ENCODE assay signal across 14 cellular contexts in genomic region chr3:37590328-37591079, GRCh38.
DNase-seq lines count a peak whose midpoint lies in the region; ATAC-seq, FAIRE-seq and TF ChIP-seq lines count a peak whose summit lies in the region.
"Had no signal": no experiment of that assay in that cellular context is flagged by ENCODE, and none has a peak within 500 bp of the region (broad histone marks: within the 10 kb centered on the region; RNA-seq: fewer than 3 reads in every experiment).

No MANE protein-coding gene starts in this region.

- H3K27ac ChIP-seq in HCT116 (ENCODE audit: low read depth, low read length) (no peak overlapping the region), K562 (ENCODE audit: extremely low read depth, low read depth, low read length) (no peak overlapping the region)
- H3K27ac ChIP-seq: BLaER1 treated with 17β-estradiol and CSF1 and Interleukin-3, amounts not matched to agents 10 nM and 100 nM had no signal

- BruUV-seq in HCT116 (replicated peaks; lab: Mats Ljungman, UMichigan) (no TSS peak), K562 (replicated peaks; lab: Mats Ljungman, UMichigan) (no TSS peak)

- no peak for FAIRE-seq in K562 (lab: Jason Lieb, UNC)

- CTCF ChIA-PET in HCT116 (lab: Charles Lee) (no interaction called here), K562 (lab: Yijun Ruan, JAX; ENCODE audit: low intra/inter-chr PET ratio) (no interaction called here)

- H4K20me1 ChIP-seq in HCT116 (ENCODE audit: insufficient read depth) (no peaks in the 10 kb centered on the region), K562 (replicated peaks; ENCODE audit: control insufficient read depth, insufficient read depth, low read length) (no peaks in the 10 kb centered on the region)
- H4K20me1 ChIP-seq: BLaER1 treated with 17β-estradiol and CSF1 and Interleukin-3, amounts not matched to agents 10 nM and 100 nM had no signal

- H3K27me3 ChIP-seq in HCT116 (ENCODE audit: insufficient read depth, low read length), result no peaks in the 10 kb centered on the region
- peaks cover 2 to 11% of the 10 kb centered on the region in 2 experiments; a peak in 3 of 5 replicates for H3K27me3 ChIP-seq in K562 (ENCODE audit: control insufficient read depth in 2 of 2, insufficient read depth in 2 of 2, low read length in 2 of 2)
- H3K27me3 ChIP-seq: BLaER1 treated with 17β-estradiol and CSF1 and Interleukin-3, amounts not matched to agents 10 nM and 100 nM had no signal

- no peak overlapping the region for H3K9ac ChIP-seq in HCT116 (ENCODE audit: low read length)
- no peak overlapping the region for H3K9ac ChIP-seq in K562 (ENCODE audit: insufficient read depth in 1 of 2, low read depth in 2 of 2, low read length in 2 of 2)
- H3K9ac ChIP-seq: BLaER1 treated with 17β-estradiol and CSF1 and Interleukin-3, amounts not matched to agents 10 nM and 100 nM had no signal

- H3K4me3 ChIP-seq in HCT116 (replicated peaks in 1 of 2; ENCODE audit: low read depth in 1 of 2, low read length in 2 of 2) (no peak overlapping the region), K562 (no peak overlapping the region)
- H3K4me3 ChIP-seq: BLaER1 treated with 17β-estradiol and CSF1 and Interleukin-3, amounts not matched to agents 10 nM and 100 nM had no signal

- H2AFZ ChIP-seq in HCT116 (ENCODE audit: low read depth, low read length, poor library complexity, severe bottlenecking) (no peak overlapping the region), K562 (ENCODE audit: low read depth, low read length) (no peak overlapping the region)

- TF ChIP-seq CTCF in HCT116 (IDR thresholded peaks at IDR 0.05 in 2 of 3, conservative IDR thresholded peaks at IDR 0.05 in 1 of 3; ENCODE audit: borderline replicate concordance in 1 of 3, insufficient read depth in 1 of 3, low read depth in 2 of 3, low read length in 2 of 3) (no peak), K562 (IDR thresholded peaks at IDR 0.05 in 2 of 3, conservative IDR thresholded peaks at IDR 0.05 in 1 of 3; ENCODE audit: insufficient read depth in 2 of 3, low read depth in 1 of 3, low read length in 3 of 3) (peak in 1 of 3 experiments; percentile 18; a peak in 1 of 6 replicates)

- WGBS in K562 (ENCODE audit: insufficient coverage, low coverage, missing lambda C conversion rate), result 3% methylated on average over 6 of the region's 6 CpGs

- H3K4me2 ChIP-seq in HCT116 (ENCODE audit: low read length) (peak overlapping the region; percentile 44), K562 (ENCODE audit: insufficient read depth, low read length) (no peak overlapping the region)

- no peak for TF ChIP-seq EP300 in K562 (IDR thresholded peaks at IDR 0.05; ENCODE audit: low read length)

- H3K9me1 ChIP-seq in K562 (ENCODE audit: control insufficient read depth, insufficient read depth, low read length), result no peaks in the 10 kb centered on the region

- H3K79me2 ChIP-seq in HCT116 (ENCODE audit: insufficient read depth, low read length) (no peaks in the 10 kb centered on the region), K562 (ENCODE audit: control insufficient read depth, insufficient read depth, low read length) (no peaks in the 10 kb centered on the region)

- TF ChIP-seq POLR2A in HCT116 (IDR thresholded peaks at IDR 0.05; ENCODE audit: borderline replicate concordance, extremely low read depth, insufficient read depth, insufficient read length) (no peak), K562 (conservative IDR thresholded peaks at IDR 0.05) (no peak)

- RAD21 ChIA-PET in HCT116 (lab: Charles Lee; ENCODE audit: low non-redundant PET in 1 of 2, low total read pairs in 2 of 2, uncharacterized antibody in 2 of 2, unreplicated experiment in 2 of 2), result no interaction called here

- H3K4me1 ChIP-seq in HCT116 (ENCODE audit: control insufficient read depth in 1 of 2, insufficient read depth in 2 of 2, low read length in 2 of 2), result peaks cover 0 to 13% of the 10 kb centered on the region in 2 experiments; a peak in 2 of 4 replicates
- no peaks in the 10 kb centered on the region; a peak in 1 of 5 replicates for H3K4me1 ChIP-seq in K562 (replicated peaks in 1 of 2; ENCODE audit: control insufficient read depth in 2 of 2, insufficient read depth in 2 of 2, low read length in 2 of 2)

- H3K36me3 ChIP-seq in HCT116 (ENCODE audit: control insufficient read depth in 1 of 2, insufficient read depth in 2 of 2, low read length in 2 of 2), result no peaks in the 10 kb centered on the region
- no peaks in the 10 kb centered on the region for H3K36me3 ChIP-seq in K562 (ENCODE audit: control insufficient read depth, insufficient read depth, low read length)

- DNase-seq in HCT116 (ENCODE audit: low read depth, low spot score), result no peak
- DNase-seq in K562 (ENCODE audit: extremely low read depth in 1 of 4, low spot score in 3 of 4), result peak in 2 of 4 experiments; percentile 13 to 28
- peak; percentile 23 to 34 for DNase-seq in left colon
- no peak for DNase-seq in stimulated activated naive CD8-positive, alpha-beta T cell treated with anti-CD3 and anti-CD28 coated beads, Interleukin-15, Interleukin-2, amounts not matched to agents 100 U/mL and 50 U/mL, for 24 hours
- no peak for DNase-seq in DMS79 treated with DMSO at 0.1 percent for 48 hours (lab: John Stamatoyannopoulos, UW)
- DNase-seq in NCI-H446 treated with DMSO at 0.1 percent for 48 hours (lab: John Stamatoyannopoulos, UW), result no peak
- DNase-seq in dedifferentiated amniotic fluid mesenchymal stem cell (ENCODE audit: extremely low spot score), result no peak
- DNase-seq: dermis blood vessel endothelial cell; naive thymus-derived CD8-positive, alpha-beta T cell; NCI-H1048; NCI-H774 had no signal

- no peaks in the 10 kb centered on the region for H3K9me2 ChIP-seq in HCT116 (ENCODE audit: insufficient read depth)

- H3K9me3 ChIP-seq in HCT116 (ENCODE audit: control insufficient read depth in 1 of 2, insufficient read depth in 1 of 2, low read depth in 1 of 2, low read length in 2 of 2) (no peaks in the 10 kb centered on the region), K562 (replicated peaks; ENCODE audit: control insufficient read depth, insufficient read depth, low read depth, low read length) (no peaks in the 10 kb centered on the region)
- H3K9me3 ChIP-seq: BLaER1 treated with 17β-estradiol and CSF1 and Interleukin-3, amounts not matched to agents 10 nM and 100 nM had no signal

- intact Hi-C loops in HCT116 (cut with micrococcal nuclease) (no loop called here), K562 (cut with micrococcal nuclease) (no loop called here), left colon (cut with DNase I, micrococcal nuclease) (no loop called here)

- ATAC-seq in HCT116 (peak; percentile 36), K562 (peak; percentile 77), left colon (peak; percentile 75), HG02571 (IDR thresholded peaks at IDR 0.05; ENCODE audit: unreplicated experiment) (no peak)
- peak; percentile 37 for ATAC-seq in stimulated activated naive CD8-positive, alpha-beta T cell treated with anti-CD3 and anti-CD28 coated beads, Interleukin-15, Interleukin-2, amounts not matched to agents 100 U/mL and 50 U/mL, for 24 hours
- ATAC-seq: naive thymus-derived CD8-positive, alpha-beta T cell; stimulated activated effector memory CD8-positive, alpha-beta T cell treated with anti-CD3 and anti-CD28 coated beads, Interleukin-12 subunit alpha, Interleukin-12 subunit beta, amount 100 ng/mL, for 72 hours had no signal

- in situ Hi-C loops in K562 (cut with MboI), result no loop called here

- POLR2A ChIA-PET in HCT116 (lab: Charles Lee), result no interaction called here
- POLR2A ChIA-PET in K562 (lab: Yijun Ruan, JAX), result interaction anchor here (0.5 to 0.7 kb wide), 3 partner anchors 17 to 822 kb away, joined by 3 to 4 read pairs (median 3); partner anchors contain the start of gene OXSR1

- TF ChIP-seq RAD21 in HCT116 (IDR thresholded peaks at IDR 0.05; ENCODE audit: low read depth) (no peak), K562 (CRISPR knock-in tag; conservative IDR thresholded peaks at IDR 0.05 in 1 of 2, IDR thresholded peaks at IDR 0.05 in 1 of 2) (0 out of 4 replicates have a peak, but pooled peaks of 1 of the 2 experiments have one; percentile 6)

TF ChIP-seq in HCT116, 20 proteins besides CTCF, POLR2A, EP300 and RAD21:
- no peak for TF ChIP-seq FOSL1 (IDR thresholded peaks at IDR 0.05; ENCODE audit: low read depth)

TF ChIP-seq in K562, 482 proteins besides CTCF, POLR2A, EP300 and RAD21:
- TF ChIP-seq NFATC3 (IDR thresholded peaks at IDR 0.05), result no peak
- 0 out of 2 replicates have a peak, but pooled peaks have one; percentile 11 for TF ChIP-seq CBFA2T3 (IDR thresholded peaks at IDR 0.05)
- 0 out of 4 replicates have a peak, but pooled peaks of 1 of the 2 experiments have one; percentile 24 for TF ChIP-seq MAZ (CRISPR knock-in tag; conservative IDR thresholded peaks at IDR 0.05 in 1 of 2, IDR thresholded peaks at IDR 0.05 in 1 of 2)
- 0 out of 2 replicates have a peak, but pooled peaks have one; percentile 26 for TF ChIP-seq KLF1 (tag; IDR thresholded peaks at IDR 0.05)
- TF ChIP-seq ATF6 (CRISPR knock-in tag; IDR thresholded peaks at IDR 0.05), result no peak

Comparison
In these comparisons a context has a peak if more than half of its experiments do, and no peak if none do; other contexts are left out.
1. DNase-seq: peak in left colon (2 of 2); none in HCT116 (single experiment), stimulated activated naive CD8-positive, alpha-beta T cell treated with anti-CD3 and anti-CD28 coated beads, Interleukin-15, Interleukin-2, amounts not matched to agents 100 U/mL and 50 U/mL, for 24 hours (single experiment), DMS79 treated with DMSO at 0.1 percent for 48 hours (single experiment), NCI-H446 treated with DMSO at 0.1 percent for 48 hours (single experiment) and dedifferentiated amniotic fluid mesenchymal stem cell (single experiment).